In the genomic region with DNA sequence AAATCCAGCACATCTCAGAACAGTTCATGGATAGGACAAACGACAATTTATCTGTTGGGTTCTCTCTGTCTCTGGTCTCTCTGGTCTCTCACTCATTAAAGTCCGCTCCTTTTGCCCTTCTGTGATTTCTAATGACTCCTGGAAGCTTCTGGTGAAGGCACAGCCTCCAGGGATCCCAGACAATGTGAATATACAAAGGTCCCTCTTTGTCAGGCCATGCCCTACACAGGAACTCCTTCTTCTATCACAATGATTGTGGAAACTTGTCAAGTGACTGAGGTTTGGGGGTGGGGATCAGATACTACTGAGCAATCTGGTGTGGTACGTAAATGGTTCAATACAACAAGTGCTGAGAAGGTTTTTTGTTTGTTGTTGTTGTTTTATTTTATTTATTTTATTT, we compare ENCODE assay signal across 20 cellular contexts. TPM values are rescaled to one million over a fixed set of nuclear protein-coding genes. Genes with fewer than 3 reads are reported as not detected.
DNase-seq lines count a peak whose midpoint lies in the region; ATAC-seq and TF ChIP-seq lines count a peak whose summit lies in the region.
"Had no signal": no experiment of that assay in that cellular context is flagged by ENCODE, and none has a peak within 500 bp of the region (broad histone marks: within the 10 kb centered on the region; RNA-seq: fewer than 3 reads in every experiment).

No MANE protein-coding gene starts in this region.

- no peak for ATAC-seq in activated CD8-positive, alpha-beta T cell treated with anti-CD3 and anti-CD28 coated beads for 36 hours
- ATAC-seq in activated CD8-positive, alpha-beta T cell treated with anti-CD3 and anti-CD28 coated beads, Interleukin-2, amount 10 ng/mL, durations not matched to agents 7 days and 5 days: no peak
- no peak for ATAC-seq in IMR-90 (ENCODE audit: low read depth)
- no peak for ATAC-seq in GM18505 (IDR thresholded peaks at IDR 0.05; ENCODE audit: unreplicated experiment)
- ATAC-seq in left lobe of liver: no peak
- ATAC-seq: HCT116 had no signal

- H3K4me1 Mint-ChIP-seq in activated CD8-positive, alpha-beta T cell treated with anti-CD3 and anti-CD28 coated beads for 36 hours (ENCODE audit: low read depth): peaks cover 48% of the 10 kb centered on the region
- peaks cover 56% of the 10 kb centered on the region for H3K4me1 Mint-ChIP-seq in activated CD8-positive, alpha-beta T cell treated with anti-CD3 and anti-CD28 coated beads, Interleukin-2, amount 10 ng/mL, durations not matched to agents 7 days and 5 days (ENCODE audit: low read depth)
- H3K4me1 Mint-ChIP-seq in neural progenitor cell: peaks cover 3% of the 10 kb centered on the region

- peak overlapping the region; percentile 31; the same call in 1 of the 2 replicates for H4K5ac ChIP-seq in IMR-90 (ENCODE audit: low read depth, low read length)

- no peak overlapping the region for H3K56ac ChIP-seq in IMR-90 (ENCODE audit: extremely low read depth, insufficient read depth, low read length)

- no peak for TF ChIP-seq POLR2A in IMR-90 (IDR thresholded peaks at IDR 0.05; ENCODE audit: low read depth, low read length)
- no peak for TF ChIP-seq POLR2A in GM18505 (IDR thresholded peaks at IDR 0.05; ENCODE audit: borderline replicate concordance, extremely low read depth, insufficient read depth, insufficient read length)

- H3K36me3 Mint-ChIP-seq in activated CD8-positive, alpha-beta T cell treated with anti-CD3 and anti-CD28 coated beads for 36 hours (ENCODE audit: low read depth): peaks cover 8% of the 10 kb centered on the region
- peaks cover 13% of the 10 kb centered on the region for H3K36me3 Mint-ChIP-seq in activated CD8-positive, alpha-beta T cell treated with anti-CD3 and anti-CD28 coated beads, Interleukin-2, amount 10 ng/mL, durations not matched to agents 7 days and 5 days (ENCODE audit: low read depth)
- H3K36me3 Mint-ChIP-seq in neural progenitor cell: no peaks in the 10 kb centered on the region

- peak overlapping the region in 1 of 2 experiments; percentile 4; a peak in 1 of 4 replicates for H4K8ac ChIP-seq in IMR-90 (ENCODE audit: low read depth in 2 of 2, low read length in 2 of 2)

- dilution Hi-C loops in IMR-90 (cut with HindIII; ENCODE audit: low sequenced_read_pairs, unreplicated experiment): no loop called here

- in situ Hi-C loops in IMR-90 (cut with MboI; ENCODE audit: low sequenced_read_pairs): no loop called here

- no peaks in the 10 kb centered on the region for H3K27me3 Mint-ChIP-seq in activated CD8-positive, alpha-beta T cell treated with anti-CD3 and anti-CD28 coated beads for 36 hours
- H3K27me3 Mint-ChIP-seq in activated CD8-positive, alpha-beta T cell treated with anti-CD3 and anti-CD28 coated beads, Interleukin-2, amount 10 ng/mL, durations not matched to agents 7 days and 5 days (ENCODE audit: low read depth): no peaks in the 10 kb centered on the region
- peaks cover 4% of the 10 kb centered on the region for H3K27me3 Mint-ChIP-seq in neural progenitor cell (ENCODE audit: insufficient read depth, low read depth)

- no peak overlapping the region for H2AK9ac ChIP-seq in IMR-90 (replicated peaks; ENCODE audit: low read depth, low read length, poor library complexity)

- no TSS peak for BruUV-seq in IMR-90 (replicated peaks; lab: Mats Ljungman, UMichigan)

- H4K20me1 ChIP-seq in IMR-90 (ENCODE audit: insufficient read depth, low read length) (no peaks in the 10 kb centered on the region), neural progenitor cell (ENCODE audit: low read depth) (no peaks in the 10 kb centered on the region)

- H3K9me3 ChIP-seq in IMR-90 (ENCODE audit: control insufficient read depth, insufficient read depth, low read length) (no peaks in the 10 kb centered on the region), neural progenitor cell (ENCODE audit: low read depth) (no peaks in the 10 kb centered on the region)
- H3K9me3 ChIP-seq: BE2C had no signal

- no peak for DNase-seq in activated CD8-positive, alpha-beta T cell treated with anti-CD3 and anti-CD28 coated beads for 36 hours
- no peak for DNase-seq in activated CD8-positive, alpha-beta T cell treated with anti-CD3 and anti-CD28 coated beads, Interleukin-2, amount 10 ng/mL, durations not matched to agents 7 days and 5 days
- no peak for DNase-seq in IMR-90
- DNase-seq in foreskin melanocyte: peak; percentile 82
- no peak for DNase-seq in neural progenitor cell (ENCODE audit: low spot score)
- DNase-seq in Kasumi-1 (lab: John Stamatoyannopoulos, UW): no peak
- no peak for DNase-seq in left lobe of liver (ENCODE audit: low spot score)
- DNase-seq: BE2C, DMS 273 treated with DMSO at 0.1 percent for 48 hours, GDM1, GM23248, NCI-H1105 treated with DMSO at 0.1 percent for 48 hours, NCI-H187, NCI-H226, NCI-H524 treated with DMSO at 0.1 percent for 48 hours, Right ventricle myocardium superior had no signal

- intact Hi-C loops in activated CD8-positive, alpha-beta T cell treated with anti-CD3 and anti-CD28 coated beads for 36 hours (cut with micrococcal nuclease): no loop called here
- intact Hi-C loops in IMR-90 (cut with micrococcal nuclease): no loop called here

- no peak overlapping the region for H3K4me2 ChIP-seq in IMR-90 (ENCODE audit: low read depth, low read length)
- H3K4me2 ChIP-seq in neural progenitor cell: no peak overlapping the region

- peaks cover 14% of the 10 kb centered on the region for H3K4me1 ChIP-seq in IMR-90 (ENCODE audit: control insufficient read depth, insufficient read depth, low read length)
- no peaks in the 10 kb centered on the region for H3K4me1 ChIP-seq in neural progenitor cell
- H3K4me1 ChIP-seq: BE2C had no signal

- peaks cover 2% of the 10 kb centered on the region for H3K9me3 Mint-ChIP-seq in activated CD8-positive, alpha-beta T cell treated with anti-CD3 and anti-CD28 coated beads for 36 hours
- no peaks in the 10 kb centered on the region for H3K9me3 Mint-ChIP-seq in activated CD8-positive, alpha-beta T cell treated with anti-CD3 and anti-CD28 coated beads, Interleukin-2, amount 10 ng/mL, durations not matched to agents 7 days and 5 days (ENCODE audit: insufficient read depth)
- H3K9me3 Mint-ChIP-seq in neural progenitor cell: no peaks in the 10 kb centered on the region

- no peak overlapping the region for H3K4ac ChIP-seq in IMR-90 (ENCODE audit: low read depth, low read length)

- H2BK120ac ChIP-seq in IMR-90 (ENCODE audit: low read depth, low read length): 0 out of 2 replicates have a peak overlapping the region, but pooled peaks have one; percentile 10

- no peaks in the 10 kb centered on the region for H3K27me3 ChIP-seq in IMR-90 (ENCODE audit: control insufficient read depth, insufficient read depth, low read length)
- no peaks in the 10 kb centered on the region for H3K27me3 ChIP-seq in neural progenitor cell
- H3K27me3 ChIP-seq: BE2C had no signal

- peak overlapping the region; percentile 46 for H3K27ac Mint-ChIP-seq in activated CD8-positive, alpha-beta T cell treated with anti-CD3 and anti-CD28 coated beads for 36 hours
- no peak overlapping the region for H3K27ac Mint-ChIP-seq in activated CD8-positive, alpha-beta T cell treated with anti-CD3 and anti-CD28 coated beads, Interleukin-2, amount 10 ng/mL, durations not matched to agents 7 days and 5 days
- H3K27ac Mint-ChIP-seq in neural progenitor cell: peak overlapping the region; percentile 70

- H2AK5ac ChIP-seq in IMR-90 (ENCODE audit: low read depth, low read length): no peak overlapping the region; the same call in 1 of the 2 replicates

- no peak overlapping the region for H3K27ac ChIP-seq in IMR-90 (ENCODE audit: insufficient read depth, low read length)
- no peak overlapping the region for H3K27ac ChIP-seq in neural progenitor cell
- H3K27ac ChIP-seq: 22Rv1, GM23248, HL-60 had no signal

- 83% methylated on average over 2 of the region's 3 CpGs; no CpG with 5 or more reads in 1 of the 2 experiments for WGBS in IMR-90 (ENCODE audit: extremely low coverage in 2 of 2, insufficient read length in 1 of 2), 2 experiments

- peaks cover 4% of the 10 kb centered on the region; the same call in 1 of the 2 replicates for H3K9me1 ChIP-seq in IMR-90 (ENCODE audit: insufficient read depth, low read length)

- TF ChIP-seq RAD21 in IMR-90 (IDR thresholded peaks at IDR 0.05; ENCODE audit: low read length): no peak

- H2AFZ ChIP-seq in IMR-90 (replicated peaks; ENCODE audit: low read length, poor library complexity): no peak overlapping the region
- no peak overlapping the region for H2AFZ ChIP-seq in neural progenitor cell (replicated peaks)
- H2AFZ ChIP-seq: GM23248 had no signal

- no peak overlapping the region for H3K4me3 ChIP-seq in IMR-90 (ENCODE audit: insufficient read depth, low read depth, low read length)
- H3K4me3 ChIP-seq in neural progenitor cell: no peak overlapping the region
- H3K4me3 ChIP-seq: GM23248 had no signal

- no peaks in the 10 kb centered on the region for H3K79me1 ChIP-seq in IMR-90 (ENCODE audit: low read depth in 1 of 2, low read length in 2 of 2)

- H3K36me3 ChIP-seq in IMR-90 (ENCODE audit: control insufficient read depth, insufficient read depth, low read length) (no peaks in the 10 kb centered on the region), neural progenitor cell (no peaks in the 10 kb centered on the region)
- H3K36me3 ChIP-seq: BE2C had no signal

- no peak overlapping the region for H3K9ac ChIP-seq in IMR-90 (ENCODE audit: low read depth, low read length)
- H3K9ac ChIP-seq in neural progenitor cell: no peak overlapping the region
- H3K9ac ChIP-seq: GM23248 had no signal

- no peak overlapping the region for H3K4me3 Mint-ChIP-seq in activated CD8-positive, alpha-beta T cell treated with anti-CD3 and anti-CD28 coated beads for 36 hours
- H3K4me3 Mint-ChIP-seq in activated CD8-positive, alpha-beta T cell treated with anti-CD3 and anti-CD28 coated beads, Interleukin-2, amount 10 ng/mL, durations not matched to agents 7 days and 5 days: no peak overlapping the region
- H3K4me3 Mint-ChIP-seq in neural progenitor cell: no peak overlapping the region

- CTCF ChIA-PET in activated CD8-positive, alpha-beta T cell treated with anti-CD3 and anti-CD28 coated beads for 36 hours (lab: Charles Lee): no interaction called here
- CTCF ChIA-PET in activated CD8-positive, alpha-beta T cell treated with anti-CD3 and anti-CD28 coated beads, Interleukin-2, amount 10 ng/mL, durations not matched to agents 7 days and 5 days (lab: Charles Lee): interaction anchor here (0.6 to 1.0 kb wide), 2 partner anchors 39 to 42 kb away, joined by 3 to 4 read pairs; no protein-coding TSS in a partner anchor
- CTCF ChIA-PET in IMR-90 (lab: Yijun Ruan, JAX): interaction anchor here (0.7 kb wide), 1 partner anchor 29 kb away, joined by 3 read pairs; no protein-coding TSS in a partner anchor

- H3K79me2 ChIP-seq in neural progenitor cell (ENCODE audit: low read depth): no peaks in the 10 kb centered on the region

- peak overlapping the region; percentile 34; the same call in 1 of the 2 replicates for H4K91ac ChIP-seq in IMR-90 (ENCODE audit: insufficient read depth, low read depth, low read length)

- POLR2A ChIA-PET in activated CD8-positive, alpha-beta T cell treated with anti-CD3 and anti-CD28 coated beads for 36 hours (lab: Charles Lee): no interaction called here
- POLR2A ChIA-PET in activated CD8-positive, alpha-beta T cell treated with anti-CD3 and anti-CD28 coated beads, Interleukin-2, amount 10 ng/mL, durations not matched to agents 7 days and 5 days (lab: Charles Lee): no interaction called here
- POLR2A ChIA-PET in IMR-90 (lab: Charles Lee; ENCODE audit: unreplicated experiment): no interaction called here

- no peak overlapping the region for H2BK20ac ChIP-seq in IMR-90 (ENCODE audit: low read depth, low read length)

- no peak for TF ChIP-seq CTCF in activated CD8-positive, alpha-beta T cell treated with anti-CD3 and anti-CD28 coated beads for 36 hours (IDR thresholded peaks at IDR 0.05)
- TF ChIP-seq CTCF in IMR-90 (conservative IDR thresholded peaks at IDR 0.05; ENCODE audit: low read depth, low read length) (no peak), neural progenitor cell (IDR thresholded peaks at IDR 0.05) (no peak)

- no peak overlapping the region; the same call in 2 of the 3 replicates for H2BK15ac ChIP-seq in IMR-90 (ENCODE audit: low read depth, low read length)

- H3F3A ChIP-seq in neural progenitor cell (ENCODE audit: low read depth): no peaks in the 10 kb centered on the region

- no peak overlapping the region for H3K23ac ChIP-seq in IMR-90 (ENCODE audit: low read depth, low read length)

- no peak overlapping the region for H2BK5ac ChIP-seq in IMR-90 (ENCODE audit: low read depth, low read length, poor library complexity, severe bottlenecking)

- H3K14ac ChIP-seq in IMR-90 (replicated peaks; ENCODE audit: low read depth, low read length): no peak overlapping the region

- no peak overlapping the region; the same call in 1 of the 2 replicates for H3K18ac ChIP-seq in IMR-90 (ENCODE audit: low read depth, low read length)

RNA-seq across cellular contexts. Expression of a gene that starts 42.7 kb away (rescaled TPM):
- 10 to 100 TPM; 28.4 to 29.0 TPM for total RNA-seq in activated CD8-positive, alpha-beta T cell treated with anti-CD3 and anti-CD28 coated beads for 36 hours
- total RNA-seq in activated CD8-positive, alpha-beta T cell treated with anti-CD3 and anti-CD28 coated beads, Interleukin-2, amount 10 ng/mL, durations not matched to agents 7 days and 5 days: 10 to 100 TPM; 38.2 to 39.5 TPM
- 50.2 and 58.9 TPM in 2 replicates for total RNA-seq in IMR-90 (2012; rRNA removed)
- polyA plus RNA-seq in IMR-90 (2012; rRNA removed): 14.5 and 15.4 TPM in 2 replicates
- 6.0 and 8.4 TPM in 2 replicates for polyA plus RNA-seq in IMR-90 (2012; cell fraction: cytosol; rRNA removed)
- 8.1 and 41.6 TPM in 2 replicates for polyA plus RNA-seq in IMR-90 (2012; cell fraction: nucleus; rRNA removed; ENCODE audit: low replicate concordance)
- total RNA-seq in neural progenitor cell (ENCODE audit: low replicate concordance): 57.0 and 61.2 TPM in 2 replicates
- total RNA-seq in left lobe of liver: 8.2 TPM

RNA-seq across cellular contexts. Expression of a gene that starts 46.5 kb away (rescaled TPM):
- total RNA-seq in activated CD8-positive, alpha-beta T cell treated with anti-CD3 and anti-CD28 coated beads for 36 hours: under 1 TPM; 0.38 to 0.45 TPM
- total RNA-seq in activated CD8-positive, alpha-beta T cell treated with anti-CD3 and anti-CD28 coated beads, Interleukin-2, amount 10 ng/mL, durations not matched to agents 7 days and 5 days: 1 to 10 TPM in 1 of 2 experiments, under 1 TPM in 1; 0.18 to 1.2 TPM
- total RNA-seq in IMR-90 (2012; rRNA removed): 0.18 and 0.28 TPM in 2 replicates
- 0.19 and 0.41 TPM in 2 replicates for polyA plus RNA-seq in IMR-90 (2012; rRNA removed)
- polyA plus RNA-seq in IMR-90 (2012; cell fraction: cytosol; rRNA removed): 0.38 and 0.88 TPM in 2 replicates
- polyA plus RNA-seq in IMR-90 (2012; cell fraction: nucleus; rRNA removed; ENCODE audit: low replicate concordance): 0.35 and 0.91 TPM in 2 replicates
- 1.6 and 4.2 TPM in 2 replicates for total RNA-seq in neural progenitor cell (ENCODE audit: low replicate concordance)
- 0.13 TPM for total RNA-seq in left lobe of liver
